11 cellular contexts compared by ENCODE assay signal in the genomic region with DNA sequence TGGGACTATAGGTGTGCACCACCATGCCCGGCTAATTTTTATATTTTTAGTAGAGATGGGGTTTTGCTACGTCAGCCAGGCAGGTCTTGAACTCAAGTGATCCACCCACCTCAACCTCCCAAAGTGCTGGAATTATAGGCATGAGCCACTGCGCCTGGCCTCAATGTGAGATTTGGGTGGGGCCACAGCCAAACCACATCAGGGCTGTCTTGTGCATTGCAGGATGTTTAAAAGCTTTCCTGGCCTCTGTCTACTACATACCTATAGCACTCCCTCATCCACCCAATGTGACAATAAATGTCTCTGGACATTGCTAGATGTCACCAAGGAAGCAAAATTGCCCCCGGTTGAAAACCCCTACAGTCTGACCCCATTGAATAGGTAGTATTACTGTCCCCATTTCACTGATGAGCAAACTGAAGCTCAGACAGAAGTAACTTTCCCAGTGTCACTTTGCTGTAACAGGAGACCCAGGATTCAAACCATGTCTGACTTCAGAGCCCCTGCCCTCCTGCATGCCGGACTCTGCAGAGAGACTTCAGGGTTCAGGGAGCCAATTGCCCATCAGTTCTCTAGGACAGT. TPM values are rescaled to one million over a fixed set of nuclear protein-coding genes. Genes with fewer than 3 reads are reported as not detected.
DNase-seq lines count a peak whose midpoint lies in the region; TF ChIP-seq lines count a peak whose summit lies in the region.
"Had no signal": no experiment of that assay in that cellular context is flagged by ENCODE, and none has a peak within 500 bp of the region (broad histone marks: within the 10 kb centered on the region; RNA-seq: fewer than 3 reads in every experiment).

No MANE protein-coding gene starts in this region.

- H3K27ac Mint-ChIP-seq in chondrocyte (ENCODE audit: unreplicated experiment) (peak overlapping the region; percentile 93), nephron progenitor cell (peak overlapping the region; percentile 79)

- H3K4me3 Mint-ChIP-seq in chondrocyte (ENCODE audit: unreplicated experiment) (no peak overlapping the region), nephron progenitor cell (no peak overlapping the region)

- POLR2A ChIA-PET in PC-9 (lab: Charles Lee; ENCODE audit: unreplicated experiment): interaction anchor here (1.2 kb wide), 1 partner anchor 52 kb away, joined by 5 read pairs; no protein-coding TSS in a partner anchor

- no peaks in the 10 kb centered on the region for H3K9me3 ChIP-seq in PC-9 (ENCODE audit: insufficient read depth, low read depth)
- H3K9me3 ChIP-seq in HAP-1: no peaks in the 10 kb centered on the region

- H3K27me3 Mint-ChIP-seq in chondrocyte (ENCODE audit: low read depth) (no peaks in the 10 kb centered on the region), nephron progenitor cell (ENCODE audit: low read depth, poor library complexity) (peaks cover 6% of the 10 kb centered on the region)

- in situ Hi-C loops in Caki2 (cut with HindIII; ENCODE audit: low pct_unique_long_range_greater_than_20kb, low sequenced_read_pairs) (no loop called here), HAP-1 (cut with MboI; ENCODE audit: low sequenced_read_pairs) (no loop called here)

- DNase-seq in Caki2 (ENCODE audit: low read depth): peak; percentile 57
- peak; percentile 45 to 88 for DNase-seq in PC-9
- DNase-seq in chondrocyte (ENCODE audit: low spot score): no peak
- no peak for DNase-seq in nephron progenitor cell
- no peak for DNase-seq in nucleus accumbens (lab: John Stamatoyannopoulos, UW)
- no peak for DNase-seq in HAP-1 (ENCODE audit: low spot score in 2 of 2)
- no peak for DNase-seq in effector CD4-positive, alpha-beta T cell
- DNase-seq in D341Med (ENCODE audit: low spot score): no peak
- DNase-seq: activated naive CD4-positive, alpha-beta T cell treated with Interleukin-2 at 50 U/mL for 16 hours; NCI-H1417 treated with DMSO at 0.1 percent for 48 hours had no signal

- H3K4me2 ChIP-seq in PC-9: peak overlapping the region; percentile 98

- H3K4me1 Mint-ChIP-seq in chondrocyte (ENCODE audit: low read depth) (peaks cover 59% of the 10 kb centered on the region), nephron progenitor cell (peaks cover 54% of the 10 kb centered on the region)

- peak overlapping the region; percentile 95 for H3K27ac ChIP-seq in PC-9

- BruUV-seq in PC-9 (replicated peaks; lab: Mats Ljungman, UMichigan): no TSS peak

- H3K9me2 ChIP-seq in PC-9 (ENCODE audit: insufficient read depth): no peaks in the 10 kb centered on the region

- no peaks in the 10 kb centered on the region for H4K20me1 ChIP-seq in PC-9 (ENCODE audit: insufficient read depth)

- no peaks in the 10 kb centered on the region for H3K36me3 ChIP-seq in PC-9 (ENCODE audit: low read depth)
- H3K36me3 ChIP-seq in HAP-1 (replicated peaks): no peaks in the 10 kb centered on the region

- H2AFZ ChIP-seq in PC-9: no peak overlapping the region

- H3K9me3 Mint-ChIP-seq in chondrocyte (ENCODE audit: low read depth) (no peaks in the 10 kb centered on the region), nephron progenitor cell (no peaks in the 10 kb centered on the region)

- H3K79me2 ChIP-seq in PC-9 (ENCODE audit: low read depth): peaks cover 16% of the 10 kb centered on the region

- peak overlapping the region; percentile 7; the same call in 1 of the 2 replicates for H3K4me3 ChIP-seq in PC-9
- no peak overlapping the region for H3K4me3 ChIP-seq in HAP-1

- TF ChIP-seq CTCF in PC-9 (conservative IDR thresholded peaks at IDR 0.05) (no peak), chondrocyte (IDR thresholded peaks at IDR 0.05) (no peak), nephron progenitor cell (IDR thresholded peaks at IDR 0.05) (no peak)

- peaks cover 62% of the 10 kb centered on the region for H3F3A ChIP-seq in PC-9 (ENCODE audit: insufficient read depth, low read depth)

- CTCF ChIA-PET in PC-9 (lab: Charles Lee): interaction anchor here (0.6 kb wide), 1 partner anchor 44 kb away, joined by 3 read pairs; no protein-coding TSS in a partner anchor

- H3K36me3 Mint-ChIP-seq in chondrocyte (ENCODE audit: low read depth): no peaks in the 10 kb centered on the region
- H3K36me3 Mint-ChIP-seq in nephron progenitor cell (ENCODE audit: low read depth): no peaks in the 10 kb centered on the region

- intact Hi-C loops in PC-9 (cut with micrococcal nuclease; ENCODE audit: unreplicated experiment): no loop called here

- H3K4me1 ChIP-seq in PC-9 (replicated peaks; ENCODE audit: insufficient read depth): peaks cover 51% of the 10 kb centered on the region
- H3K4me1 ChIP-seq in HAP-1: peaks cover 6% of the 10 kb centered on the region

- H3K27me3 ChIP-seq in PC-9 (ENCODE audit: insufficient read depth, low read depth) (no peaks in the 10 kb centered on the region), HAP-1 (ENCODE audit: low read depth) (no peaks in the 10 kb centered on the region)

RNA-seq across cellular contexts. Expression of a gene that starts 3.6 kb away (rescaled TPM):
- 19.0 and 23.5 TPM in 2 replicates for total RNA-seq in Caki2 (2014; rRNA removed; shearing (Covaris generic); ENCODE audit: low replicate concordance)
- 58.3 and 72.4 TPM in 2 replicates for total RNA-seq in PC-9 (2021)
- total RNA-seq in chondrocyte: 3.9 to 8.6 TPM (median 5.2 TPM) in 3 replicates

RNA-seq across cellular contexts. Expression of a gene that starts 58.5 kb away (rescaled TPM):
- not detected in 2 replicates for total RNA-seq in Caki2 (2014; rRNA removed; shearing (Covaris generic); ENCODE audit: low replicate concordance)
- total RNA-seq in PC-9 (2021) (0.35 and 0.48 TPM in 2 replicates), chondrocyte (not detected in 3 replicates)
- total RNA-seq: glomerular endothelial cell had no signal

Comparison
In these comparisons a context has a peak if more than half of its experiments do, and no peak if none do; other contexts are left out.
1. DNase-seq: peak in Caki2 (single experiment) and PC-9 (2 of 2); none in chondrocyte (single experiment), nephron progenitor cell (single experiment), nucleus accumbens (0 of 56), HAP-1 (0 of 2), effector CD4-positive, alpha-beta T cell (single experiment) and D341Med (single experiment).